Comparison of ENCODE assay signal across 8 cellular contexts in the genomic region with DNA sequence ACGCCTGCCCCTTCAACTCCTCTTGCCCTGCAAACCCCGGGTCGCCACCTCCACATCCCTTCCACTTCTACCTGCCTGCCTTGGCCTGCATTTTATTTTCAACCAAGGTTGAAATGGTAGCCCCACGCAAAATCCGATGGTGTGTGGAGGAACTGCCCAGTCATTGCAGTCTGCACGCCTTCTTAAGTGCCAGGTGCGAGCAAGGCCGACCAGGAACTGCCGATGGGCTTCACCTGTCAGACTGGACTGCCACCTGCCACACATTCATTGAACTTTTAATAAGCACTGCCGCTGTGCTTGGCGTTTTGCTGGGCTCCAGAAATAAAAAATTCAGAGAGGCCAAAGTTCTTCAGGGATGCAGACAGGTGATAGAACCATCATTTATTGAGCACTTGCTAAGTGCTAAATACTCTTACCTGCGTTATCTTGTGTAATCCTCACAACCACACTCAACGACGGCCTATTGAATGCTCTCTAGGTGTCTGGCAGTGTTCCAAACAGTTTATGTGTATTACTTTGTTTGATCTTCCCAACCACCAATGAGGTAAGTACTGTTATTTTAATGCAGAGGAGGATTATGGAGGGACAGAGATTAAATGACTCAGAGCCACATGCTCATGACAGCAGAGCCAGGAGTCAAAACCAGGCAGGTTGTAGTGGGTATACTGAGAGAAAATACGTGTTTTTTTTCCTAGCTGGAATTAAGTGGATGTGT. TPM values are rescaled to one million over a fixed set of nuclear protein-coding genes. Genes with fewer than 3 reads are reported as not detected.
DNase-seq lines count a peak whose midpoint lies in the region; TF ChIP-seq lines count a peak whose summit lies in the region.

No MANE protein-coding gene starts in this region.

- H3K9ac ChIP-seq in colonic mucosa (ENCODE audit: low read depth in 2 of 2, low read length in 2 of 2) (no peak overlapping the region), mucosa of rectum (ENCODE audit: low read depth in 1 of 2, low read length in 2 of 2) (no peak overlapping the region)

- H3K4me1 ChIP-seq in colonic mucosa (no peaks in the 10 kb centered on the region), mucosa of rectum (ENCODE audit: control insufficient read depth in 2 of 2, insufficient read depth in 2 of 2, low read length in 2 of 2) (peaks cover 0 to 12% of the 10 kb centered on the region in 2 donors), urinary bladder (ENCODE audit: insufficient read depth) (peaks cover 3% of the 10 kb centered on the region)

- 51% methylated on average over 15 of the region's 15 CpGs for WGBS in urinary bladder

- H3K27ac ChIP-seq in colonic mucosa (no peak overlapping the region), mucosa of rectum (ENCODE audit: low read depth in 2 of 2, low read length in 2 of 2) (peak overlapping the region; percentile 33 to 69), urinary bladder (ENCODE audit: low read depth) (no peak overlapping the region)

- peak overlapping the region; percentile 35 for H3K4me3 ChIP-seq in Jurkat, Clone E6-1 (ENCODE audit: low read length)
- H3K4me3 ChIP-seq in colonic mucosa: peak overlapping the region; percentile 28
- peak overlapping the region; percentile 61 to 68 for H3K4me3 ChIP-seq in mucosa of rectum (ENCODE audit: low read length in 2 of 2)
- H3K4me3 ChIP-seq in urinary bladder (ENCODE audit: low read depth, low read length): peak overlapping the region; percentile 51
- H3K4me3 ChIP-seq in MG63: no peak overlapping the region

- H3K9me3 ChIP-seq in colonic mucosa (no peaks in the 10 kb centered on the region), mucosa of rectum (ENCODE audit: control insufficient read depth in 2 of 2, low read length in 2 of 2) (no peaks in the 10 kb centered on the region), MG63 (no peaks in the 10 kb centered on the region; the same call in 1 of the 2 replicates)

- TF ChIP-seq CTCF in colonic mucosa (IDR thresholded peaks at IDR 0.05): no peak

- DNase-seq in Jurkat, Clone E6-1 (ENCODE audit: low read depth, low spot score): peak; percentile 54
- DNase-seq in SHP77 (lab: John Stamatoyannopoulos, UW): peak; percentile 91 to 92
- DNase-seq in colonic mucosa: peak; percentile 63
- DNase-seq in SW 1271 (lab: John Stamatoyannopoulos, UW): no peak
- no peak for DNase-seq in HUDEP-2 (lab: John Stamatoyannopoulos, UW; ENCODE audit: unreplicated experiment in 76 of 76)
- no peak for DNase-seq in MG63

- intact Hi-C loops in colonic mucosa (cut with DNase I): no loop called here

- H3K36me3 ChIP-seq in colonic mucosa (no peaks in the 10 kb centered on the region), mucosa of rectum (ENCODE audit: control insufficient read depth in 2 of 2, insufficient read depth in 2 of 2, low read length in 2 of 2) (no peaks in the 10 kb centered on the region), urinary bladder (ENCODE audit: insufficient read depth) (no peaks in the 10 kb centered on the region), MG63 (no peaks in the 10 kb centered on the region; the same call in 1 of the 2 replicates)

- H3K27me3 ChIP-seq in colonic mucosa: no peaks in the 10 kb centered on the region
- peaks cover 0 to 3% of the 10 kb centered on the region in 2 donors for H3K27me3 ChIP-seq in mucosa of rectum (ENCODE audit: control insufficient read depth in 2 of 2, insufficient read depth in 2 of 2, low read length in 2 of 2)
- H3K27me3 ChIP-seq in MG63: no peaks in the 10 kb centered on the region

RNA-seq across cellular contexts. Expression of gene CACHD1, which starts 36.2 kb away (rescaled TPM):
- polyA plus RNA-seq in Jurkat, Clone E6-1 (2012; ENCODE audit: insufficient read depth, insufficient read length): 2.8 TPM
- total RNA-seq in colonic mucosa (1 to 10 TPM; 1.5 to 2.0 TPM), urinary bladder (22.3 TPM)
- 7.5 TPM for polyA plus RNA-seq in urinary bladder
- 2.6 and 5.7 TPM in 2 replicates for total RNA-seq in MG63 (2014; rRNA removed; shearing (Covaris generic); ENCODE audit: low replicate concordance)

Comparison
In these comparisons a context has a peak if more than half of its experiments do, and no peak if none do; other contexts are left out.
1. DNase-seq: peak in Jurkat, Clone E6-1 (single experiment), SHP77 (2 of 2) and colonic mucosa (single experiment); none in SW 1271 (0 of 2), HUDEP-2 (0 of 76) and MG63 (single experiment).
2. H3K27ac ChIP-seq: peak in mucosa of rectum (2 of 2); none in colonic mucosa (single experiment) and urinary bladder (single experiment).